Comparison of ENCODE assay signal across 18 cellular contexts in genomic region chr9:87810691-87811178, GRCh38.
"Had no signal": no experiment of that assay in that cellular context is flagged by ENCODE, and none has a peak within 500 bp of the region (broad histone marks: within the 10 kb centered on the region; RNA-seq: fewer than 3 reads in every experiment).

No MANE protein-coding gene starts in this region.

- H3K4me3 Mint-ChIP-seq: effector memory CD8-positive, alpha-beta T cell; natural killer cell treated with Interleukin-12 subunit alpha and Interleukin-12 subunit beta and Interleukin-15 and Interleukin-18, amount 100 ng/mL, for 72 hours; type B pancreatic cell had no signal

- H3K4me1 ChIP-seq: foreskin keratinocyte, psoas muscle, suprapubic skin, thyroid gland had no signal

- H3K27me3 Mint-ChIP-seq: type B pancreatic cell had no signal

- H3K36me3 Mint-ChIP-seq: natural killer cell treated with Interleukin-12 subunit alpha and Interleukin-12 subunit beta and Interleukin-15 and Interleukin-18, amount 100 ng/mL, for 72 hours; type B pancreatic cell had no signal

- H3K27me3 ChIP-seq: hepatocyte, thyroid gland had no signal

- H3K9me3 Mint-ChIP-seq: effector memory CD8-positive, alpha-beta T cell; natural killer cell treated with Interleukin-12 subunit alpha and Interleukin-12 subunit beta and Interleukin-15 and Interleukin-18, amount 100 ng/mL, for 72 hours had no signal

- H3K4me2 ChIP-seq: hepatocyte had no signal

- H3K9me3 ChIP-seq: psoas muscle, suprapubic skin, thyroid gland had no signal

- H3K27ac Mint-ChIP-seq: effector memory CD8-positive, alpha-beta T cell; natural killer cell treated with Interleukin-12 subunit alpha and Interleukin-12 subunit beta and Interleukin-15 and Interleukin-18, amount 100 ng/mL, for 72 hours; type B pancreatic cell had no signal

- H3K4me3 ChIP-seq: hepatocyte, lung, psoas muscle, suprapubic skin, thyroid gland had no signal

- H3K79me2 ChIP-seq: hepatocyte had no signal

- DNase-seq: effector memory CD8-positive, alpha-beta T cell; foreskin keratinocyte; kidney; left cardiac atrium; left ventricle myocardium superior; mesenchymal stem cell; midbrain; psoas muscle; retina; small intestine; stimulated activated CD4-positive, alpha-beta T cell treated with anti-CD3 and anti-CD28 coated beads, Interleukin-12 subunit alpha, Interleukin-12 subunit beta, amount 100 ng/mL, for 4 hours; stimulated activated naive CD4-positive, alpha-beta T cell; thyroid gland had no signal

- H3K27ac ChIP-seq: foreskin keratinocyte, hepatocyte, psoas muscle, suprapubic skin, thyroid gland had no signal

- H2AFZ ChIP-seq: hepatocyte had no signal

- H3K36me3 ChIP-seq: suprapubic skin, thyroid gland had no signal

- ATAC-seq: effector memory CD8-positive, alpha-beta T cell; foreskin keratinocyte; left ventricle myocardium superior; natural killer cell treated with Interleukin-12 subunit alpha and Interleukin-12 subunit beta and Interleukin-15 and Interleukin-18, amount 100 ng/mL, for 72 hours; psoas muscle had no signal
